Comparison of ENCODE assay signal across 8 cellular contexts in the genomic region with DNA sequence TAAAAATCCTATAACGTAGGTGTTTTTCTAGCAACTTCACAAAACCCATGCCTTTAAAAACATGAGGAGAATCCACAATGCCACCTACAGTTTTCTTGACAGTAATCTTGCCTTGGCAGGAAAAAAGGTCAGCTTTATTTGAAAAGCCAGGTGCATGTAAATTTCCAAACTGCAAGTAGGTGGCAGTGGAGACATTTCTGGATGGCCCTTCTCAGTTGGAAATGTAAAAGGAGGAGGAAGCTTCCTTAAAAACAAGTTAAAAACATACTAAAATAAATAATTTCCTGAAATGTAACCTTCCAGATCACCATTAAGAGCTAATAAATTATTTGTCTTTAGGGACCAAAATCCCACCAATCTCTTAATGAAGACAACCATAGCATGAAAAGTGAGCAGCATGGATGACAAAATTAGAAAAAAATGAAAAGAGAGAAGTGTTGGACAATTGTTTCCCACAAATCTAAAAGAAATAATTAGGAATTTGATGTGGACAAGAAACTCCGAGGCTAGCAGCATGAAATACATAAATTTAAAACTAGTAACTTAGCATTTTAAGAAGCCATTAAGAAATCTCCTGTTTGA.
A peak's percentile ranks its signal among the peaks of the same experiment; 100 is the strongest.
DNase-seq lines count a peak whose midpoint lies in the region; ATAC-seq, FAIRE-seq and TF ChIP-seq lines count a peak whose summit lies in the region.

No MANE protein-coding gene starts in this region.

- peaks cover 17% of the 10 kb centered on the region for H3K4me1 ChIP-seq in PC-3 (ENCODE audit: insufficient read depth, low read length)

- TF ChIP-seq POLR2A in H54 (IDR thresholded peaks at IDR 0.05; ENCODE audit: low read depth, low read length) = no peak

- H3K79me2 ChIP-seq in PC-3 (ENCODE audit: low read length) = no peaks in the 10 kb centered on the region

- H3K9ac ChIP-seq in PC-3 (ENCODE audit: low read length) = no peak overlapping the region

- H3F3A ChIP-seq in PC-3 (ENCODE audit: low read length, unreplicated experiment) = no peaks in the 10 kb centered on the region

- DNase-seq in AG10803 (ENCODE audit: low read depth) = peak; percentile 43
- no peak for DNase-seq in H54 (ENCODE audit: insufficient read length, low spot score)
- DNase-seq in PC-3 = peak; percentile 87
- DNase-seq in fibroblast of the aortic adventitia (ENCODE audit: low read depth) = peak; percentile 58
- DNase-seq in T1000 (lab: John Stamatoyannopoulos, UW) = no peak

- no peaks in the 10 kb centered on the region for H3K27me3 ChIP-seq in PC-3 (ENCODE audit: low read length)

- FAIRE-seq in H54 (lab: Jason Lieb, UNC) = peak; percentile 100

- no peaks in the 10 kb centered on the region for H3K9me3 ChIP-seq in PC-3 (ENCODE audit: low read length)

- no peak overlapping the region for H3K27ac ChIP-seq in PC-3 (ENCODE audit: low read length)

- no peaks in the 10 kb centered on the region for H4K20me1 ChIP-seq in PC-3 (ENCODE audit: low read length)

- POLR2A ChIA-PET in PC-3 (lab: Charles Lee; ENCODE audit: unreplicated experiment) = no interaction called here

- H2AFZ ChIP-seq in PC-3 (ENCODE audit: low read length) = no peak overlapping the region

- BruUV-seq in PC-3 (replicated peaks; lab: Mats Ljungman, UMichigan) = no TSS peak

- ATAC-seq in PC-3 = peak; percentile 50
- ATAC-seq in HG02623 (IDR thresholded peaks at IDR 0.05; ENCODE audit: unreplicated experiment) = no peak
- no peak for ATAC-seq in HG03571 (IDR thresholded peaks at IDR 0.05; ENCODE audit: unreplicated experiment)
- ATAC-seq in HG03039 (IDR thresholded peaks at IDR 0.05; ENCODE audit: unreplicated experiment) = no peak

- intact Hi-C loops in PC-3 (cut with micrococcal nuclease) = loop anchor here (1.0 to 5.0 kb wide), 5 partner anchors 16 to 78 kb away; no protein-coding TSS in a partner anchor

- no peaks in the 10 kb centered on the region for H3K36me3 ChIP-seq in PC-3 (ENCODE audit: low read depth, low read length)

- peak; percentile 66 for TF ChIP-seq CTCF in AG10803 (conservative IDR thresholded peaks at IDR 0.05; ENCODE audit: low read length)
- TF ChIP-seq CTCF in PC-3 (conservative IDR thresholded peaks at IDR 0.05; ENCODE audit: low read depth, low read length) = peak; percentile 95
- TF ChIP-seq CTCF in fibroblast of the aortic adventitia (IDR thresholded peaks at IDR 0.05; ENCODE audit: insufficient read depth, low read length) = peak; percentile 71

- CTCF ChIA-PET in PC-3 (lab: Charles Lee) = interaction anchor here (0.5 to 2.3 kb wide), 18 partner anchors 10 to 234 kb away, joined by 3 to 25 read pairs (median 4); no protein-coding TSS in a partner anchor

- no peaks in the 10 kb centered on the region for H3K9me2 ChIP-seq in PC-3 (replicated peaks; ENCODE audit: low read length)

- H3K4me2 ChIP-seq in PC-3 (ENCODE audit: low read length) = no peak overlapping the region

- H3K4me3 ChIP-seq in AG10803 (ENCODE audit: low read length) (no peak overlapping the region), PC-3 (ENCODE audit: low read length) (no peak overlapping the region), fibroblast of the aortic adventitia (ENCODE audit: low read depth, low read length) (no peak overlapping the region)

Comparison
In these comparisons a context has a peak if more than half of its experiments do, and no peak if none do; other contexts are left out.
1. DNase-seq: peak in AG10803 (single experiment), PC-3 (single experiment) and fibroblast of the aortic adventitia (single experiment); none in H54 (single experiment) and T1000 (single experiment).
2. Peak in every context shown above with its lines, with median percentiles within 50 percentile points of each other: CTCF ChIP-seq.